In the genomic region with DNA sequence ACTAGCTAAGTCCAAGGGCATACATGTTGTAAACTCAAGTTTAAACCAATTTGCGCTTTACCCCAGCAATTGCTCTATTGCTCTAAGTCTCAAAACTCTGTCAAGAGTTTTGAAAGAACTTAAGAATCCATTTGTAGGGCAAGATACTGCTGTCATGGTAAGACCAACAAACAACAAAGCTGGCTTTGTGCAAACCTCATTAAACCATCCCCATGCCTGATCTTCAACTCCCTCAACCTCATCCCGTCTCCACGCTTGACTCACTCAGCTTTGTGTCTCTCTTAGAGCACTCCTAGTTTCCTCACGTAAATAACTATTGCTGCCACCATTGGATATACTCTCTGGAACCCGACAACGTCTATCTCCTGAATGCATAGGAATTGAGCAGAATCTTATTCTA, we compare ENCODE assay signal across 32 cellular contexts. TPM values are rescaled to one million over a fixed set of nuclear protein-coding genes. Genes with fewer than 3 reads are reported as not detected.
"Had no signal": no experiment of that assay in that cellular context is flagged by ENCODE, and none has a peak within 500 bp of the region (broad histone marks: within the 10 kb centered on the region; RNA-seq: fewer than 3 reads in every experiment).

No MANE protein-coding gene starts in this region.

- H3K9me3 Mint-ChIP-seq: activated B cell treated with CpG ODN at 0.5 μM for 24 hours; activated CD4-positive, alpha-beta memory T cell treated with anti-CD3 and anti-CD28 coated beads, Interleukin-2, amount 10 ng/mL, durations not matched to agents 7 days and 5 days; activated CD4-positive, alpha-beta T cell treated with anti-CD3 and anti-CD28 coated beads, Interleukin-2, amount 10 ng/mL, durations not matched to agents 7 days and 5 days; activated naive CD4-positive, alpha-beta T cell treated with anti-CD3 and anti-CD28 coated beads, Interleukin-2, amount 10 ng/mL, durations not matched to agents 7 days and 5 days; activated naive CD4-positive, alpha-beta T cell treated with anti-CD3 and anti-CD28 coated beads, Interleukin-2, amount 50 U/mL, for 24 hours; activated naive CD8-positive, alpha-beta T cell treated with anti-CD3 and anti-CD28 coated beads, Interleukin-2, amount 10 ng/mL, durations not matched to agents 7 days and 5 days; activated naive CD8-positive, alpha-beta T cell treated with anti-CD3 and anti-CD28 coated beads, Interleukin-2, amount 50 U/mL, for 24 hours; activated T-cell treated with anti-CD3 and anti-CD28 coated beads, Interleukin-2, amount 50 U/mL, for 24 hours; activated T-helper 2 cell treated with anti-CD3 and anti-CD28 coated beads, Interferon-gamma antibody, Interleukin-2, Interleukin-4, amounts not matched to agents 10 μg/mL and 5 μg/mL and 100 μg/mL, durations not matched to agents 14 hours and 24 hours and 36 hours; brain; central memory CD8-positive, alpha-beta T cell; T-helper 1 cell treated with Interleukin-12 subunit alpha and Interleukin-12 subunit beta and Interleukin-4 antibody, amounts not matched to agents 30 μg/mL and 1 μg/mL, for 36 hours; T-helper 2 cell treated with Interferon-gamma antibody and Interleukin-4, amounts not matched to agents 5 μg/mL and 100 μg/mL, for 36 hours had no signal

- H3K4me1 Mint-ChIP-seq: activated B cell treated with CpG ODN at 0.5 μM for 24 hours; activated CD4-positive, alpha-beta memory T cell treated with anti-CD3 and anti-CD28 coated beads, Interleukin-2, amount 10 ng/mL, durations not matched to agents 7 days and 5 days; activated CD4-positive, alpha-beta T cell treated with anti-CD3 and anti-CD28 coated beads, Interleukin-2, amount 10 ng/mL, durations not matched to agents 7 days and 5 days; activated CD8-positive, alpha-beta memory T cell treated with anti-CD3 and anti-CD28 coated beads, Interleukin-2, amount 10 ng/mL, durations not matched to agents 7 days and 5 days; activated naive CD4-positive, alpha-beta T cell treated with anti-CD3 and anti-CD28 coated beads, Interleukin-2, amount 10 ng/mL, durations not matched to agents 7 days and 5 days; activated naive CD4-positive, alpha-beta T cell treated with anti-CD3 and anti-CD28 coated beads, Interleukin-2, amount 50 U/mL, for 24 hours; activated naive CD8-positive, alpha-beta T cell treated with anti-CD3 and anti-CD28 coated beads, Interleukin-2, amount 10 ng/mL, durations not matched to agents 7 days and 5 days; activated naive CD8-positive, alpha-beta T cell treated with anti-CD3 and anti-CD28 coated beads, Interleukin-2, amount 50 U/mL, for 24 hours; central memory CD8-positive, alpha-beta T cell had no signal

- DNase-seq: activated B cell treated with CpG ODN at 0.5 μM for 24 hours; activated CD4-positive, alpha-beta memory T cell treated with anti-CD3 and anti-CD28 coated beads, Interleukin-2, amount 10 ng/mL, durations not matched to agents 7 days and 5 days; activated CD4-positive, alpha-beta T cell treated with anti-CD3 and anti-CD28 coated beads for 4 hours; activated CD4-positive, alpha-beta T cell treated with anti-CD3 and anti-CD28 coated beads, Interleukin-2, amount 10 ng/mL, durations not matched to agents 7 days and 5 days; activated CD4-positive, alpha-beta T cell treated with anti-CD3 and anti-CD28 coated beads, Interleukin-2, amount 50 U/mL, for 48 hours; activated CD4-positive, CD25-positive, alpha-beta regulatory T cell treated with anti-CD3 and anti-CD28 coated beads, Interleukin-2, amount 50 U/mL, for 72 hours; activated CD8-positive, alpha-beta memory T cell treated with anti-CD3 and anti-CD28 coated beads for 24 hours; activated CD8-positive, alpha-beta memory T cell treated with anti-CD3 and anti-CD28 coated beads, Interleukin-2, amount 10 ng/mL, durations not matched to agents 7 days and 5 days; activated CD8-positive, alpha-beta memory T cell treated with anti-CD3 and anti-CD28 coated beads, Interleukin-2, amount 50 U/mL, for 48 hours; activated CD8-positive, alpha-beta T cell treated with anti-CD3 and anti-CD28 coated beads, Interleukin-2, amount 10 ng/mL, durations not matched to agents 7 days and 5 days; activated effector memory CD4-positive, alpha-beta T cell treated with Interleukin-2 at 50 U/mL for 16 hours; activated gamma-delta T cell; activated naive CD4-positive, alpha-beta T cell treated with anti-CD3 and anti-CD28 coated beads, Interleukin-2, amount 10 ng/mL, durations not matched to agents 7 days and 5 days; activated naive CD4-positive, alpha-beta T cell treated with Interleukin-2 at 50 U/mL for 16 hours; activated naive CD8-positive, alpha-beta T cell treated with anti-CD3 and anti-CD28 coated beads, Interleukin-2, amount 10 ng/mL, durations not matched to agents 7 days and 5 days; activated naive CD8-positive, alpha-beta T cell treated with anti-CD3 and anti-CD28 coated beads, Interleukin-2, amount 50 U/mL, for 24 hours; activated T-cell treated with anti-CD3 and anti-CD28 coated beads, Interleukin-2, amount 50 U/mL, for 24 hours; activated T-cell treated with anti-CD3 and anti-CD28 coated beads, Interleukin-2, amount 50 U/mL, for 48 hours; amygdala; anterior cingulate cortex; caudate nucleus; cerebellar nuclear complex; T-helper 1 cell; T-helper 2 cell; T-helper 9 cell had no signal

- H3K27ac Mint-ChIP-seq: activated B cell treated with CpG ODN at 0.5 μM for 24 hours; activated CD4-positive, alpha-beta memory T cell treated with anti-CD3 and anti-CD28 coated beads, Interleukin-2, amount 10 ng/mL, durations not matched to agents 7 days and 5 days; activated CD4-positive, alpha-beta T cell treated with anti-CD3 and anti-CD28 coated beads, Interleukin-2, amount 10 ng/mL, durations not matched to agents 7 days and 5 days; activated CD8-positive, alpha-beta memory T cell treated with anti-CD3 and anti-CD28 coated beads, Interleukin-2, amount 10 ng/mL, durations not matched to agents 7 days and 5 days; activated CD8-positive, alpha-beta T cell treated with anti-CD3 and anti-CD28 coated beads, Interleukin-2, amount 10 ng/mL, durations not matched to agents 7 days and 5 days; activated naive CD4-positive, alpha-beta T cell treated with anti-CD3 and anti-CD28 coated beads, Interleukin-2, amount 10 ng/mL, durations not matched to agents 7 days and 5 days; activated naive CD4-positive, alpha-beta T cell treated with anti-CD3 and anti-CD28 coated beads, Interleukin-2, amount 50 U/mL, for 24 hours; activated naive CD8-positive, alpha-beta T cell; activated naive CD8-positive, alpha-beta T cell treated with anti-CD3 and anti-CD28 coated beads, Interleukin-2, amount 10 ng/mL, durations not matched to agents 7 days and 5 days; activated naive CD8-positive, alpha-beta T cell treated with anti-CD3 and anti-CD28 coated beads, Interleukin-2, amount 50 U/mL, for 24 hours; activated T-cell treated with anti-CD3 and anti-CD28 coated beads, Interleukin-2, amount 50 U/mL, for 24 hours; activated T-helper 2 cell treated with anti-CD3 and anti-CD28 coated beads, Interferon-gamma antibody, Interleukin-2, Interleukin-4, amounts not matched to agents 10 μg/mL and 5 μg/mL and 100 μg/mL, durations not matched to agents 14 hours and 24 hours and 36 hours; brain; T-helper 1 cell treated with Interleukin-12 subunit alpha and Interleukin-12 subunit beta and Interleukin-4 antibody, amounts not matched to agents 30 μg/mL and 1 μg/mL, for 36 hours; T-helper 2 cell treated with Interferon-gamma antibody and Interleukin-4, amounts not matched to agents 5 μg/mL and 100 μg/mL, for 36 hours had no signal

- H3K4me3 Mint-ChIP-seq: activated B cell treated with CpG ODN at 0.5 μM for 24 hours; activated CD4-positive, alpha-beta memory T cell treated with anti-CD3 and anti-CD28 coated beads, Interleukin-2, amount 10 ng/mL, durations not matched to agents 7 days and 5 days; activated CD4-positive, alpha-beta T cell treated with anti-CD3 and anti-CD28 coated beads, Interleukin-2, amount 10 ng/mL, durations not matched to agents 7 days and 5 days; activated CD8-positive, alpha-beta memory T cell treated with anti-CD3 and anti-CD28 coated beads, Interleukin-2, amount 10 ng/mL, durations not matched to agents 7 days and 5 days; activated CD8-positive, alpha-beta T cell treated with anti-CD3 and anti-CD28 coated beads, Interleukin-2, amount 10 ng/mL, durations not matched to agents 7 days and 5 days; activated naive CD4-positive, alpha-beta T cell treated with anti-CD3 and anti-CD28 coated beads, Interleukin-2, amount 10 ng/mL, durations not matched to agents 7 days and 5 days; activated naive CD4-positive, alpha-beta T cell treated with anti-CD3 and anti-CD28 coated beads, Interleukin-2, amount 50 U/mL, for 24 hours; activated naive CD8-positive, alpha-beta T cell; activated naive CD8-positive, alpha-beta T cell treated with anti-CD3 and anti-CD28 coated beads, Interleukin-2, amount 10 ng/mL, durations not matched to agents 7 days and 5 days; activated naive CD8-positive, alpha-beta T cell treated with anti-CD3 and anti-CD28 coated beads, Interleukin-2, amount 50 U/mL, for 24 hours; activated T-cell treated with anti-CD3 and anti-CD28 coated beads, Interleukin-2, amount 50 U/mL, for 24 hours; brain; central memory CD8-positive, alpha-beta T cell; T-helper 1 cell treated with Interleukin-12 subunit alpha and Interleukin-12 subunit beta and Interleukin-4 antibody, amounts not matched to agents 30 μg/mL and 1 μg/mL, for 36 hours; T-helper 2 cell treated with Interferon-gamma antibody and Interleukin-4, amounts not matched to agents 5 μg/mL and 100 μg/mL, for 36 hours had no signal

- H3K36me3 Mint-ChIP-seq: activated CD8-positive, alpha-beta memory T cell treated with anti-CD3 and anti-CD28 coated beads, Interleukin-2, amount 10 ng/mL, durations not matched to agents 7 days and 5 days; activated naive CD4-positive, alpha-beta T cell treated with anti-CD3 and anti-CD28 coated beads, Interleukin-2, amount 10 ng/mL, durations not matched to agents 7 days and 5 days; activated naive CD4-positive, alpha-beta T cell treated with anti-CD3 and anti-CD28 coated beads, Interleukin-2, amount 50 U/mL, for 24 hours; activated naive CD8-positive, alpha-beta T cell; activated naive CD8-positive, alpha-beta T cell treated with anti-CD3 and anti-CD28 coated beads, Interleukin-2, amount 10 ng/mL, durations not matched to agents 7 days and 5 days; brain had no signal

- ATAC-seq: activated CD8-positive, alpha-beta memory T cell treated with anti-CD3 and anti-CD28 coated beads, Interleukin-2, amount 10 ng/mL, durations not matched to agents 7 days and 5 days; activated CD8-positive, alpha-beta T cell treated with anti-CD3 and anti-CD28 coated beads, Interleukin-2, amount 10 ng/mL, durations not matched to agents 7 days and 5 days; activated naive CD8-positive, alpha-beta T cell treated with anti-CD3 and anti-CD28 coated beads, Interleukin-2, amount 50 U/mL, for 24 hours had no signal

- H3K27me3 Mint-ChIP-seq: activated CD4-positive, alpha-beta T cell treated with anti-CD3 and anti-CD28 coated beads, Interleukin-2, amount 10 ng/mL, durations not matched to agents 7 days and 5 days; activated naive CD4-positive, alpha-beta T cell treated with anti-CD3 and anti-CD28 coated beads, Interleukin-2, amount 10 ng/mL, durations not matched to agents 7 days and 5 days; activated naive CD8-positive, alpha-beta T cell treated with anti-CD3 and anti-CD28 coated beads, Interleukin-2, amount 10 ng/mL, durations not matched to agents 7 days and 5 days; activated naive CD8-positive, alpha-beta T cell treated with anti-CD3 and anti-CD28 coated beads, Interleukin-2, amount 50 U/mL, for 24 hours had no signal

RNA-seq across cellular contexts. Expression of a gene that starts 20.6 kb away (rescaled TPM):
- total RNA-seq: activated B cell treated with CpG ODN at 0.5 μM for 24 hours; activated naive CD8-positive, alpha-beta T cell treated with anti-CD3 and anti-CD28 coated beads, Interleukin-2, amount 10 ng/mL, durations not matched to agents 7 days and 5 days had no signal
